ENCODE assay signal across 12 cellular contexts in the genomic region with DNA sequence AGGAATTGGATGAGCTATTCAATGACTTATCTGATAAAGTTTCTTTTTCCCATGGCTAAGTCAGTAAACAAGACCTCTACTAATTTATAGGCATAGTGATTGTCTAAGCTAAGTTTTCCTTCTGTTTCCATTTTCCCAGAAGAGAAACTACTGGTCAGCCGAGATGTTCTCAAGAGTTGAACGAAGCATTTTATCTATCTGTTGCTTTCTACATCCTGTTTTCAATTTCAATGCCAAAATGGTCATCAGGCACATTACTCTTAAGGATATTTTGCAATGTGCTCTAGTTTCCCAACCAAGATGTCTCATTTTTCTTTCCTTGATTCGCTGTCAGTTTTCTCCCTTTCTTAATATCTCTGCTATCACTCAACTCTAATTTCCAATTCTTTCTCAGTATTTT.
DNase-seq lines count a peak whose midpoint lies in the region; ATAC-seq, FAIRE-seq and TF ChIP-seq lines count a peak whose summit lies in the region.
"Had no signal": no experiment of that assay in that cellular context is flagged by ENCODE, and none has a peak within 500 bp of the region (broad histone marks: within the 10 kb centered on the region; RNA-seq: fewer than 3 reads in every experiment).

No MANE protein-coding gene starts in this region.

- peak; percentile 84 for FAIRE-seq in GM19239 (lab: Jason Lieb, UNC)
- FAIRE-seq: D721Med had no signal

- intact Hi-C loops in left ventricle myocardium superior (cut with micrococcal nuclease) (no loop called here), tibial artery (cut with DNase I; ENCODE audit: low total_unique reads) (no loop called here), body of pancreas (cut with DNase I) (no loop called here)

- WGBS in body of pancreas, 2 donors = 48 to 61% methylated on average over 3 of the region's 3 CpGs

- H3K27ac ChIP-seq in tibial artery = peak overlapping the region; percentile 36 to 51
- H3K27ac ChIP-seq in body of pancreas = peak overlapping the region in 1 of 4 donors; percentile 9

- no peak for TF ChIP-seq CTCF in tibial artery (IDR thresholded peaks at IDR 0.05)
- TF ChIP-seq CTCF in body of pancreas (IDR thresholded peaks at IDR 0.05) = no peak

- no peaks in the 10 kb centered on the region for H3K9me3 ChIP-seq in tibial artery
- no peaks in the 10 kb centered on the region for H3K9me3 ChIP-seq in body of pancreas
- H3K9me3 ChIP-seq: adrenal gland, Peyer's patch had no signal

- H3K36me3 ChIP-seq in tibial artery (no peaks in the 10 kb centered on the region), body of pancreas (replicated peaks in 1 of 2; ENCODE audit: insufficient read depth in 1 of 2, low read depth in 2 of 2) (no peaks in the 10 kb centered on the region)
- H3K36me3 ChIP-seq: adrenal gland, Peyer's patch had no signal

- DNase-seq in GM19239 (ENCODE audit: insufficient read length, low spot score) = no peak
- peak; percentile 95 for DNase-seq in amniotic epithelial cell (ENCODE audit: low read depth)
- no peak for DNase-seq in left ventricle myocardium superior
- DNase-seq in tibial artery = no peak
- DNase-seq in body of pancreas = no peak
- DNase-seq in NCI-H526 (lab: John Stamatoyannopoulos, UW) = no peak
- DNase-seq: activated CD8-positive, alpha-beta memory T cell treated with anti-CD3 and anti-CD28 coated beads, Interleukin-2, amount 10 ng/mL, durations not matched to agents 7 days and 5 days; adrenal gland; Peyer's patch had no signal

- ATAC-seq in left ventricle myocardium superior (peak; percentile 71), body of pancreas (no peak), HG02642 (IDR thresholded peaks at IDR 0.05; ENCODE audit: poor library complexity, unreplicated experiment) (no peak)
- ATAC-seq: activated CD8-positive, alpha-beta memory T cell treated with anti-CD3 and anti-CD28 coated beads, Interleukin-2, amount 10 ng/mL, durations not matched to agents 7 days and 5 days; HCT116 had no signal

- H3K4me3 ChIP-seq in tibial artery (no peak overlapping the region), body of pancreas (no peak overlapping the region)
- H3K4me3 ChIP-seq: adrenal gland, Peyer's patch had no signal

- H3K4me1 ChIP-seq in tibial artery = no peaks in the 10 kb centered on the region
- H3K4me1 ChIP-seq in body of pancreas = no peaks in the 10 kb centered on the region
- H3K4me1 ChIP-seq: Peyer's patch had no signal

- TF ChIP-seq POLR2A in body of pancreas (IDR thresholded peaks at IDR 0.05) = no peak

- H3K27me3 ChIP-seq in tibial artery (no peaks in the 10 kb centered on the region), body of pancreas (no peaks in the 10 kb centered on the region)
- H3K27me3 ChIP-seq: adrenal gland, Peyer's patch had no signal
